ENCODE assay signal across 10 cellular contexts in the genomic region with DNA sequence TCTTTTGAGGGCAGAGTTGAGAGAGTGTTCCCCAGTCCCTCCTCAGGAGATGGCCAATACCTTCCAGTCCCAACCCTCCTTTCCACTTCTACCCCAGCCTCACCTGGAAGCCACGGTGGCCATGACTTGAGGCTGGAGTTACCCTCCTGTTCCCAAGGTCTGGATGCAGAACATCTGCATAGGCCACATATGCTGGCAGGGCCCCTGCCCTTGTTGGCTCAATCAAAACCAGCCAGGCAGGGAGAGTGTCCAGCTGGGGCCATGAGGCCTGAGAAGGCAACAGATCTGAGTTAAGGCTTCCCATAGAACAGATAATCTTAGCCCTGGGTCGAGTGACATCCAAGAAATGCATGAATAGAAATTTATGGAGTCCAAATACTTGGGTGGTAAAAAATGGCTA. TPM values are rescaled to one million over a fixed set of nuclear protein-coding genes. Genes with fewer than 3 reads are reported as not detected.
"Had no signal": no experiment of that assay in that cellular context is flagged by ENCODE, and none has a peak within 500 bp of the region (broad histone marks: within the 10 kb centered on the region; RNA-seq: fewer than 3 reads in every experiment).

No MANE protein-coding gene starts in this region.

- H3K4me1 Mint-ChIP-seq: GM23338 had no signal

- H3K4me3 Mint-ChIP-seq: GM23338, H9, HFFc6 had no signal

- H3K27ac ChIP-seq: GM23248 had no signal

- H3K4me3 ChIP-seq: GM23248, GM23338, HAP-1 had no signal

- ATAC-seq: GM23338, HCT116 had no signal

- DNase-seq: GM23248, GOT3, H7, H9, HCEC 1CT, HFFc6 had no signal

- H3K9me3 ChIP-seq: HAP-1 had no signal

- H3K4me1 ChIP-seq: HAP-1 had no signal

- H3K36me3 ChIP-seq: HAP-1 had no signal

- H3K27ac Mint-ChIP-seq: GM23338, H9, HFFc6 had no signal

RNA-seq across cellular contexts. Expression of a gene that starts 23.6 kb away (rescaled TPM):
- total RNA-seq: GM23248, H4, HFFc6 had no signal
